Comparison of ENCODE assay signal across 1 cellular context in the genomic region with DNA sequence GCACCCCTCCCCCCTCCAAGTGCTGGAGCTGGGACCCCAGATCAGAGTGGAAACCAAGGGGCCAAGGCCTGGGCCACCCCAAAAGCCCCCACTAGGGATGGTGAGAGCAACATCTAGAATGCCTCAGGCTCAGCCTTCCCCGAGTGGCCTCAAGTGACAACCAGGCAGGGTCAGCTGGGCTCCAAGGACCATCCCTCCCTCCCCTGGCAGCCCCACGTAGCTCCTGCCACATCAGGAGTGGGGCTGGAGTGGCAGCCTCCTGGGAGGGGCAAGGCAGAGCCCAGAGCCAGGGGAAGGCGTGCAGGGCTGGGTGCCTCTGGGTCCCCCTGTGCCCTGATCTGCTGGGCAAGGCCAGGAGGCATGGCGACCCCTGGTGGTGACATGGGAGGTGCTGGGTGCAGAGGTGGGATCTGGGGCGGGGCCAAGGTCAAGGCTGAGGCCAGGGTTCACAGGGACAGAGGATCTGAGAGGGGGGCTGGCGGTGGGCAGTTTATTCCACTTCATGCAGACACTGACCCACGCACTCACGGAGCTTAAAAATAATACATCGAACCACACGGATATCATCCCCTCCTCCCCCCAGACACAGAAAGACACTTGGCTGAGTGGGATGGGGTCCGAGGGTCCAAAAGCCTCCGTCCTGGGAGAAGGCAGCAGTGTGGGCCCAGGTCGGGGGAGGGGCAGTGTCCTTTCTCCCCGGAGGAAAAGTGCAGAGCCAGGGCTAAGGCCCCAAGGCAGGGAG.
TF ChIP-seq lines count a peak whose summit lies in the region.

No MANE protein-coding gene starts in this region.

TF ChIP-seq in HepG2, 621 proteins besides CTCF, POLR2A, EP300 and RAD21 (continued from another document and continues in another):
- TF ChIP-seq, protein P1, sequence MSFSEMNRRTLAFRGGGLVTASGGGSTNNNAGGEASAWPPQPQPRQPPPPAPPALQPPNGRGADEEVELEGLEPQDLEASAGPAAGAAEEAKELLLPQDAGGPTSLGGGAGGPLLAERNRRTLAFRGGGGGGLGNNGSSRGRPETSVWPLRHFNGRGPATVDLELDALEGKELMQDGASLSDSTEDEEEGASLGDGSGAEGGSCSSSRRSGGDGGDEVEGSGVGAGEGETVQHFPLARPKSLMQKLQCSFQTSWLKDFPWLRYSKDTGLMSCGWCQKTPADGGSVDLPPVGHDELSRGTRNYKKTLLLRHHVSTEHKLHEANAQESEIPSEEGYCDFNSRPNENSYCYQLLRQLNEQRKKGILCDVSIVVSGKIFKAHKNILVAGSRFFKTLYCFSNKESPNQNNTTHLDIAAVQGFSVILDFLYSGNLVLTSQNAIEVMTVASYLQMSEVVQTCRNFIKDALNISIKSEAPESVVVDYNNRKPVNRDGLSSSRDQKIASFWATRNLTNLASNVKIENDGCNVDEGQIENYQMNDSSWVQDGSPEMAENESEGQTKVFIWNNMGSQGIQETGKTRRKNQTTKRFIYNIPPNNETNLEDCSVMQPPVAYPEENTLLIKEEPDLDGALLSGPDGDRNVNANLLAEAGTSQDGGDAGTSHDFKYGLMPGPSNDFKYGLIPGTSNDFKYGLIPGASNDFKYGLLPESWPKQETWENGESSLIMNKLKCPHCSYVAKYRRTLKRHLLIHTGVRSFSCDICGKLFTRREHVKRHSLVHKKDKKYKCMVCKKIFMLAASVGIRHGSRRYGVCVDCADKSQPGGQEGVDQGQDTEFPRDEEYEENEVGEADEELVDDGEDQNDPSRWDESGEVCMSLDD (CRISPR knock-in tag; IDR thresholded peaks at IDR 0.05; ENCODE audit: borderline replicate concordance), result no peak
- TF ChIP-seq RBM39 (IDR thresholded peaks at IDR 0.05; ENCODE audit: low read depth, low read length, poor library complexity, severe bottlenecking), result peak; percentile 48
- peak; percentile 25; the same call in 1 of the 2 replicates for TF ChIP-seq ZNF253 (CRISPR knock-in tag; IDR thresholded peaks at IDR 0.05; ENCODE audit: borderline replicate concordance)
- peak; percentile 95 for TF ChIP-seq REPIN1 (CRISPR knock-in tag; IDR thresholded peaks at IDR 0.05; ENCODE audit: borderline replicate concordance, low read depth)
- no peak for TF ChIP-seq ZNF570 (CRISPR knock-in tag; IDR thresholded peaks at IDR 0.05; ENCODE audit: borderline replicate concordance)
- peak; percentile 56; the same call in 1 of the 2 replicates for TF ChIP-seq SMAD3 (CRISPR knock-in tag; IDR thresholded peaks at IDR 0.05)
- no peak for TF ChIP-seq MLLT10 (CRISPR knock-in tag; IDR thresholded peaks at IDR 0.05)
- TF ChIP-seq, protein P2, sequence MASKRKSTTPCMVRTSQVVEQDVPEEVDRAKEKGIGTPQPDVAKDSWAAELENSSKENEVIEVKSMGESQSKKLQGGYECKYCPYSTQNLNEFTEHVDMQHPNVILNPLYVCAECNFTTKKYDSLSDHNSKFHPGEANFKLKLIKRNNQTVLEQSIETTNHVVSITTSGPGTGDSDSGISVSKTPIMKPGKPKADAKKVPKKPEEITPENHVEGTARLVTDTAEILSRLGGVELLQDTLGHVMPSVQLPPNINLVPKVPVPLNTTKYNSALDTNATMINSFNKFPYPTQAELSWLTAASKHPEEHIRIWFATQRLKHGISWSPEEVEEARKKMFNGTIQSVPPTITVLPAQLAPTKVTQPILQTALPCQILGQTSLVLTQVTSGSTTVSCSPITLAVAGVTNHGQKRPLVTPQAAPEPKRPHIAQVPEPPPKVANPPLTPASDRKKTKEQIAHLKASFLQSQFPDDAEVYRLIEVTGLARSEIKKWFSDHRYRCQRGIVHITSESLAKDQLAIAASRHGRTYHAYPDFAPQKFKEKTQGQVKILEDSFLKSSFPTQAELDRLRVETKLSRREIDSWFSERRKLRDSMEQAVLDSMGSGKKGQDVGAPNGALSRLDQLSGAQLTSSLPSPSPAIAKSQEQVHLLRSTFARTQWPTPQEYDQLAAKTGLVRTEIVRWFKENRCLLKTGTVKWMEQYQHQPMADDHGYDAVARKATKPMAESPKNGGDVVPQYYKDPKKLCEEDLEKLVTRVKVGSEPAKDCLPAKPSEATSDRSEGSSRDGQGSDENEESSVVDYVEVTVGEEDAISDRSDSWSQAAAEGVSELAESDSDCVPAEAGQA (IDR thresholded peaks at IDR 0.05; ENCODE audit: low read depth), result 0 out of 2 replicates have a peak, but pooled peaks have one; percentile 46
- TF ChIP-seq, protein P2 (CRISPR knock-in tag; IDR thresholded peaks at IDR 0.05; ENCODE audit: borderline replicate concordance), result no peak
- TF ChIP-seq, protein P3, sequence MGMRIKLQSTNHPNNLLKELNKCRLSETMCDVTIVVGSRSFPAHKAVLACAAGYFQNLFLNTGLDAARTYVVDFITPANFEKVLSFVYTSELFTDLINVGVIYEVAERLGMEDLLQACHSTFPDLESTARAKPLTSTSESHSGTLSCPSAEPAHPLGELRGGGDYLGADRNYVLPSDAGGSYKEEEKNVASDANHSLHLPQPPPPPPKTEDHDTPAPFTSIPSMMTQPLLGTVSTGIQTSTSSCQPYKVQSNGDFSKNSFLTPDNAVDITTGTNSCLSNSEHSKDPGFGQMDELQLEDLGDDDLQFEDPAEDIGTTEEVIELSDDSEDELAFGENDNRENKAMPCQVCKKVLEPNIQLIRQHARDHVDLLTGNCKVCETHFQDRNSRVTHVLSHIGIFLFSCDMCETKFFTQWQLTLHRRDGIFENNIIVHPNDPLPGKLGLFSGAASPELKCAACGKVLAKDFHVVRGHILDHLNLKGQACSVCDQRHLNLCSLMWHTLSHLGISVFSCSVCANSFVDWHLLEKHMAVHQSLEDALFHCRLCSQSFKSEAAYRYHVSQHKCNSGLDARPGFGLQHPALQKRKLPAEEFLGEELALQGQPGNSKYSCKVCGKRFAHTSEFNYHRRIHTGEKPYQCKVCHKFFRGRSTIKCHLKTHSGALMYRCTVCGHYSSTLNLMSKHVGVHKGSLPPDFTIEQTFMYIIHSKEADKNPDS (CRISPR knock-in tag; IDR thresholded peaks at IDR 0.05), result no peak
- no peak for TF ChIP-seq ARHGAP35 (CRISPR knock-in tag; IDR thresholded peaks at IDR 0.05; ENCODE audit: borderline replicate concordance)
- TF ChIP-seq, protein P4, sequence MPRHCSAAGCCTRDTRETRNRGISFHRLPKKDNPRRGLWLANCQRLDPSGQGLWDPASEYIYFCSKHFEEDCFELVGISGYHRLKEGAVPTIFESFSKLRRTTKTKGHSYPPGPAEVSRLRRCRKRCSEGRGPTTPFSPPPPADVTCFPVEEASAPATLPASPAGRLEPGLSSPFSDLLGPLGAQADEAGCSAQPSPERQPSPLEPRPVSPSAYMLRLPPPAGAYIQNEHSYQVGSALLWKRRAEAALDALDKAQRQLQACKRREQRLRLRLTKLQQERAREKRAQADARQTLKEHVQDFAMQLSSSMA (CRISPR knock-in tag; IDR thresholded peaks at IDR 0.05), result no peak
- TF ChIP-seq, protein P5, sequence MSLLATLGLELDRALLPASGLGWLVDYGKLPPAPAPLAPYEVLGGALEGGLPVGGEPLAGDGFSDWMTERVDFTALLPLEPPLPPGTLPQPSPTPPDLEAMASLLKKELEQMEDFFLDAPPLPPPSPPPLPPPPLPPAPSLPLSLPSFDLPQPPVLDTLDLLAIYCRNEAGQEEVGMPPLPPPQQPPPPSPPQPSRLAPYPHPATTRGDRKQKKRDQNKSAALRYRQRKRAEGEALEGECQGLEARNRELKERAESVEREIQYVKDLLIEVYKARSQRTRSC (CRISPR knock-in tag; IDR thresholded peaks at IDR 0.05; ENCODE audit: low read depth), result no peak
- TF ChIP-seq MEF2D (CRISPR knock-in tag; IDR thresholded peaks at IDR 0.05), result peak; percentile 82
- TF ChIP-seq FOXO1 (CRISPR knock-in tag; IDR thresholded peaks at IDR 0.05), result peak; percentile 78; the same call in 1 of the 2 replicates
- TF ChIP-seq, protein P6, sequence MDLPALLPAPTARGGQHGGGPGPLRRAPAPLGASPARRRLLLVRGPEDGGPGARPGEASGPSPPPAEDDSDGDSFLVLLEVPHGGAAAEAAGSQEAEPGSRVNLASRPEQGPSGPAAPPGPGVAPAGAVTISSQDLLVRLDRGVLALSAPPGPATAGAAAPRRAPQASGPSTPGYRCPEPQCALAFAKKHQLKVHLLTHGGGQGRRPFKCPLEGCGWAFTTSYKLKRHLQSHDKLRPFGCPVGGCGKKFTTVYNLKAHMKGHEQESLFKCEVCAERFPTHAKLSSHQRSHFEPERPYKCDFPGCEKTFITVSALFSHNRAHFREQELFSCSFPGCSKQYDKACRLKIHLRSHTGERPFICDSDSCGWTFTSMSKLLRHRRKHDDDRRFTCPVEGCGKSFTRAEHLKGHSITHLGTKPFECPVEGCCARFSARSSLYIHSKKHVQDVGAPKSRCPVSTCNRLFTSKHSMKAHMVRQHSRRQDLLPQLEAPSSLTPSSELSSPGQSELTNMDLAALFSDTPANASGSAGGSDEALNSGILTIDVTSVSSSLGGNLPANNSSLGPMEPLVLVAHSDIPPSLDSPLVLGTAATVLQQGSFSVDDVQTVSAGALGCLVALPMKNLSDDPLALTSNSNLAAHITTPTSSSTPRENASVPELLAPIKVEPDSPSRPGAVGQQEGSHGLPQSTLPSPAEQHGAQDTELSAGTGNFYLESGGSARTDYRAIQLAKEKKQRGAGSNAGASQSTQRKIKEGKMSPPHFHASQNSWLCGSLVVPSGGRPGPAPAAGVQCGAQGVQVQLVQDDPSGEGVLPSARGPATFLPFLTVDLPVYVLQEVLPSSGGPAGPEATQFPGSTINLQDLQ (CRISPR knock-in tag; IDR thresholded peaks at IDR 0.05), result no peak; the same call in 1 of the 2 replicates
- TF ChIP-seq, protein P7, sequence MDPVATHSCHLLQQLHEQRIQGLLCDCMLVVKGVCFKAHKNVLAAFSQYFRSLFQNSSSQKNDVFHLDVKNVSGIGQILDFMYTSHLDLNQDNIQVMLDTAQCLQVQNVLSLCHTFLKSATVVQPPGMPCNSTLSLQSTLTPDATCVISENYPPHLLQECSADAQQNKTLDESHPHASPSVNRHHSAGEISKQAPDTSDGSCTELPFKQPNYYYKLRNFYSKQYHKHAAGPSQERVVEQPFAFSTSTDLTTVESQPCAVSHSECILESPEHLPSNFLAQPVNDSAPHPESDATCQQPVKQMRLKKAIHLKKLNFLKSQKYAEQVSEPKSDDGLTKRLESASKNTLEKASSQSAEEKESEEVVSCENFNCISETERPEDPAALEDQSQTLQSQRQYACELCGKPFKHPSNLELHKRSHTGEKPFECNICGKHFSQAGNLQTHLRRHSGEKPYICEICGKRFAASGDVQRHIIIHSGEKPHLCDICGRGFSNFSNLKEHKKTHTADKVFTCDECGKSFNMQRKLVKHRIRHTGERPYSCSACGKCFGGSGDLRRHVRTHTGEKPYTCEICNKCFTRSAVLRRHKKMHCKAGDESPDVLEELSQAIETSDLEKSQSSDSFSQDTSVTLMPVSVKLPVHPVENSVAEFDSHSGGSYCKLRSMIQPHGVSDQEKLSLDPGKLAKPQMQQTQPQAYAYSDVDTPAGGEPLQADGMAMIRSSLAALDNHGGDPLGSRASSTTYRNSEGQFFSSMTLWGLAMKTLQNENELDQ (CRISPR knock-in tag; IDR thresholded peaks at IDR 0.05; ENCODE audit: borderline replicate concordance), result no peak
- peak; percentile 85 for TF ChIP-seq ZBTB20 (CRISPR knock-in tag; IDR thresholded peaks at IDR 0.05; ENCODE audit: borderline replicate concordance, low read depth)
- TF ChIP-seq GABPB1 (CRISPR knock-in tag; IDR thresholded peaks at IDR 0.05), result peak; percentile 75
- no peak for TF ChIP-seq ISX (CRISPR knock-in tag; conservative IDR thresholded peaks at IDR 0.05)
- 0 out of 2 replicates have a peak, but pooled peaks have one; percentile 69 for TF ChIP-seq TSC22D2 (CRISPR knock-in tag; IDR thresholded peaks at IDR 0.05; ENCODE audit: borderline replicate concordance)
- TF ChIP-seq ZSCAN20 (CRISPR knock-in tag; IDR thresholded peaks at IDR 0.05; ENCODE audit: borderline replicate concordance), result 0 out of 2 replicates have a peak, but pooled peaks have one; percentile 16
- peak; percentile 46 for TF ChIP-seq RBFOX2 (IDR thresholded peaks at IDR 0.05; ENCODE audit: low read depth, low read length)
- no peak for TF ChIP-seq ZNF550 (CRISPR knock-in tag; IDR thresholded peaks at IDR 0.05; ENCODE audit: borderline replicate concordance)
- TF ChIP-seq BRD4 (CRISPR knock-in tag; IDR thresholded peaks at IDR 0.05), result peak; percentile 64; the same call in 1 of the 2 replicates
- TF ChIP-seq ZSCAN25 (CRISPR knock-in tag; IDR thresholded peaks at IDR 0.05), result peak; percentile 74
- TF ChIP-seq SNAI1 (CRISPR knock-in tag; IDR thresholded peaks at IDR 0.05; ENCODE audit: borderline replicate concordance), result no peak
- TF ChIP-seq, protein P8, sequence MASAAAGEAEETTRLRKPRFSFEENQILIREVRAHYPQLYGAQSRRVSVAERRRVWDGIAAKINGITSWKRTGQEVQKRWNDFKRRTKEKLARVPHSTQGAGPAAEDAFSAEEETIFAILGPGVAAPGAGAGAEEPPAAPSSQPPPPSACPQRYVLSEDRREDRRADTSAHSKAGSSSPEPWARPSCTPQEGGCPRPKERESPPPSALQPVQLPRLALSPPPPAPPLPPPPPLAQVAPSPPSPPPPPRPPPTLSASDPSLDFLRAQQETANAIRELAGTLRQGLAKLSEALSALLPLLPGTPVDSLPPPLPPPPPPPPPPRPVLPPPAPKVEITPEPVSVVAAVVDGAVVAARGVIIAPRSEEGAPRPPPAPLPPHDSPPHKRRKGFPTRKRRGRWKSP (CRISPR knock-in tag; IDR thresholded peaks at IDR 0.05), result no peak; the same call in 1 of the 2 replicates
